2 cellular contexts compared by ENCODE assay signal in genomic region chr1:46393510-46393909, GRCh38.
TF ChIP-seq lines count a peak whose summit lies in the region.

No MANE protein-coding gene starts in this region.

TF ChIP-seq in SK-N-SH treated with all-trans-retinoic acid at 6 μM for 48 hours, 23 proteins besides CTCF, POLR2A, EP300 and RAD21 (continued from another document):
- TF ChIP-seq CSRNP3 (CRISPR knock-in tag; IDR thresholded peaks at IDR 0.05), result no peak
- no peak for TF ChIP-seq POU6F1 (CRISPR knock-in tag; IDR thresholded peaks at IDR 0.05; ENCODE audit: borderline replicate concordance, low read depth)
- no peak for TF ChIP-seq ZFP30 (CRISPR knock-in tag; IDR thresholded peaks at IDR 0.05)
- TF ChIP-seq ARNTL (CRISPR knock-in tag; IDR thresholded peaks at IDR 0.05; ENCODE audit: borderline replicate concordance, low read depth), result no peak
- no peak for TF ChIP-seq OSR1 (CRISPR knock-in tag; IDR thresholded peaks at IDR 0.05)
- TF ChIP-seq, protein P1, sequence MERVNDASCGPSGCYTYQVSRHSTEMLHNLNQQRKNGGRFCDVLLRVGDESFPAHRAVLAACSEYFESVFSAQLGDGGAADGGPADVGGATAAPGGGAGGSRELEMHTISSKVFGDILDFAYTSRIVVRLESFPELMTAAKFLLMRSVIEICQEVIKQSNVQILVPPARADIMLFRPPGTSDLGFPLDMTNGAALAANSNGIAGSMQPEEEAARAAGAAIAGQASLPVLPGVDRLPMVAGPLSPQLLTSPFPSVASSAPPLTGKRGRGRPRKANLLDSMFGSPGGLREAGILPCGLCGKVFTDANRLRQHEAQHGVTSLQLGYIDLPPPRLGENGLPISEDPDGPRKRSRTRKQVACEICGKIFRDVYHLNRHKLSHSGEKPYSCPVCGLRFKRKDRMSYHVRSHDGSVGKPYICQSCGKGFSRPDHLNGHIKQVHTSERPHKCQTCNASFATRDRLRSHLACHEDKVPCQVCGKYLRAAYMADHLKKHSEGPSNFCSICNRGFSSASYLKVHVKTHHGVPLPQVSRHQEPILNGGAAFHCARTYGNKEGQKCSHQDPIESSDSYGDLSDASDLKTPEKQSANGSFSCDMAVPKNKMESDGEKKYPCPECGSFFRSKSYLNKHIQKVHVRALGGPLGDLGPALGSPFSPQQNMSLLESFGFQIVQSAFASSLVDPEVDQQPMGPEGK (CRISPR knock-in tag; IDR thresholded peaks at IDR 0.05; ENCODE audit: borderline replicate concordance), result no peak
- TF ChIP-seq CREB5 (CRISPR knock-in tag; IDR thresholded peaks at IDR 0.05; ENCODE audit: low read depth), result no peak
- TF ChIP-seq ZFP3 (CRISPR knock-in tag; IDR thresholded peaks at IDR 0.05), result no peak
- TF ChIP-seq ZNF565 (CRISPR knock-in tag; conservative IDR thresholded peaks at IDR 0.05; ENCODE audit: low read depth), result no peak
- TF ChIP-seq ZNF8 (CRISPR knock-in tag; IDR thresholded peaks at IDR 0.05), result no peak
- TF ChIP-seq SNAI2 (CRISPR knock-in tag; IDR thresholded peaks at IDR 0.05), result no peak
- no peak for TF ChIP-seq ESRRG (CRISPR knock-in tag; IDR thresholded peaks at IDR 0.05)
- TF ChIP-seq TCF4 (CRISPR knock-in tag; IDR thresholded peaks at IDR 0.05; ENCODE audit: borderline replicate concordance), result no peak
- TF ChIP-seq RARB (CRISPR knock-in tag; IDR thresholded peaks at IDR 0.05), result no peak
- TF ChIP-seq, protein P2, sequence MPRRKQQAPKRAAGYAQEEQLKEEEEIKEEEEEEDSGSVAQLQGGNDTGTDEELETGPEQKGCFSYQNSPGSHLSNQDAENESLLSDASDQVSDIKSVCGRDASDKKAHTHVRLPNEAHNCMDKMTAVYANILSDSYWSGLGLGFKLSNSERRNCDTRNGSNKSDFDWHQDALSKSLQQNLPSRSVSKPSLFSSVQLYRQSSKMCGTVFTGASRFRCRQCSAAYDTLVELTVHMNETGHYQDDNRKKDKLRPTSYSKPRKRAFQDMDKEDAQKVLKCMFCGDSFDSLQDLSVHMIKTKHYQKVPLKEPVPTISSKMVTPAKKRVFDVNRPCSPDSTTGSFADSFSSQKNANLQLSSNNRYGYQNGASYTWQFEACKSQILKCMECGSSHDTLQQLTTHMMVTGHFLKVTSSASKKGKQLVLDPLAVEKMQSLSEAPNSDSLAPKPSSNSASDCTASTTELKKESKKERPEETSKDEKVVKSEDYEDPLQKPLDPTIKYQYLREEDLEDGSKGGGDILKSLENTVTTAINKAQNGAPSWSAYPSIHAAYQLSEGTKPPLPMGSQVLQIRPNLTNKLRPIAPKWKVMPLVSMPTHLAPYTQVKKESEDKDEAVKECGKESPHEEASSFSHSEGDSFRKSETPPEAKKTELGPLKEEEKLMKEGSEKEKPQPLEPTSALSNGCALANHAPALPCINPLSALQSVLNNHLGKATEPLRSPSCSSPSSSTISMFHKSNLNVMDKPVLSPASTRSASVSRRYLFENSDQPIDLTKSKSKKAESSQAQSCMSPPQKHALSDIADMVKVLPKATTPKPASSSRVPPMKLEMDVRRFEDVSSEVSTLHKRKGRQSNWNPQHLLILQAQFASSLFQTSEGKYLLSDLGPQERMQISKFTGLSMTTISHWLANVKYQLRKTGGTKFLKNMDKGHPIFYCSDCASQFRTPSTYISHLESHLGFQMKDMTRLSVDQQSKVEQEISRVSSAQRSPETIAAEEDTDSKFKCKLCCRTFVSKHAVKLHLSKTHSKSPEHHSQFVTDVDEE (CRISPR knock-in tag; IDR thresholded peaks at IDR 0.05), result no peak
- no peak for TF ChIP-seq ISL1 (CRISPR knock-in tag; IDR thresholded peaks at IDR 0.05)
TF ChIP-seq in SK-N-SH treated with all-trans-retinoic acid at 6 μM for 48 hours: peak in this region for 0.

TF ChIP-seq in WTC11, 78 proteins besides CTCF, POLR2A, EP300 and RAD21 (continued from another document):
- TF ChIP-seq AFF4 (CRISPR knock-in tag; IDR thresholded peaks at IDR 0.05; ENCODE audit: borderline replicate concordance) (no peak), NFE2L1 (CRISPR knock-in tag; IDR thresholded peaks at IDR 0.05) (no peak)
